Comparison of ENCODE assay signal across 28 cellular contexts in genomic region chr1:206985162-206985749, GRCh38. TPM values are rescaled to one million over a fixed set of nuclear protein-coding genes. Genes with fewer than 3 reads are reported as not detected.
"Had no signal": no experiment of that assay in that cellular context is flagged by ENCODE, and none has a peak within 500 bp of the region (broad histone marks: within the 10 kb centered on the region; RNA-seq: fewer than 3 reads in every experiment).

No MANE protein-coding gene starts in this region.

- H3K9me3 ChIP-seq: adrenal gland, ascending aorta, lower lobe of right lung, sigmoid colon, thoracic aorta, upper lobe of left lung had no signal

- H3K4me1 ChIP-seq: adrenal gland, ascending aorta, lower lobe of right lung, sigmoid colon had no signal

- H3K36me3 Mint-ChIP-seq: activated naive CD8-positive, alpha-beta T cell; naive thymus-derived CD8-positive, alpha-beta T cell had no signal

- H3K4me1 Mint-ChIP-seq: activated CD4-positive, alpha-beta T cell treated with anti-CD3 and anti-CD28 coated beads for 36 hours; naive thymus-derived CD8-positive, alpha-beta T cell had no signal

- H3K4me3 ChIP-seq: adrenal gland, ascending aorta, lower lobe of right lung, sigmoid colon, thoracic aorta, upper lobe of left lung had no signal

- ATAC-seq: activated CD4-positive, alpha-beta T cell treated with anti-CD3 and anti-CD28 coated beads for 36 hours; activated T-cell treated with anti-CD3 and anti-CD28 coated beads, Interleukin-2, amount 50 U/mL, for 4 hours; esophagus mucosa; left lobe of liver; lower lobe of right lung; naive thymus-derived CD8-positive, alpha-beta T cell had no signal

- H3K27me3 ChIP-seq: adrenal gland, ascending aorta, sigmoid colon, upper lobe of left lung had no signal

- H3K27ac Mint-ChIP-seq: activated CD4-positive, alpha-beta T cell treated with anti-CD3 and anti-CD28 coated beads for 36 hours; activated naive CD8-positive, alpha-beta T cell; activated T-helper 2 cell treated with anti-CD3 and anti-CD28 coated beads, Interferon-gamma antibody, Interleukin-2, Interleukin-4, amounts not matched to agents 10 μg/mL and 5 μg/mL and 100 μg/mL, durations not matched to agents 14 hours and 24 hours and 36 hours; dendritic cell treated with granulocyte-macrophage colony-stimulating factor and Interleukin-4, amounts not matched to agents 40 ng/mL and 50 ng/mL, for 4 days; naive thymus-derived CD8-positive, alpha-beta T cell had no signal

- H3K9me3 Mint-ChIP-seq: activated T-cell treated with anti-CD3 and anti-CD28 coated beads, Interleukin-2, amount 50 U/mL, for 4 hours; activated T-helper 2 cell treated with anti-CD3 and anti-CD28 coated beads, Interferon-gamma antibody, Interleukin-2, Interleukin-4, amounts not matched to agents 10 μg/mL and 5 μg/mL and 100 μg/mL, durations not matched to agents 14 hours and 24 hours and 36 hours; dendritic cell treated with granulocyte-macrophage colony-stimulating factor and Interleukin-4, amounts not matched to agents 40 ng/mL and 50 ng/mL, for 4 days; naive thymus-derived CD8-positive, alpha-beta T cell had no signal

- FAIRE-seq: endothelial cell of umbilical vein, keratinocyte had no signal

- H3K4me3 Mint-ChIP-seq: activated CD4-positive, alpha-beta T cell treated with anti-CD3 and anti-CD28 coated beads for 36 hours; activated naive CD8-positive, alpha-beta T cell; activated T-cell treated with anti-CD3 and anti-CD28 coated beads, Interleukin-2, amount 50 U/mL, for 4 hours; dendritic cell treated with granulocyte-macrophage colony-stimulating factor and Interleukin-4, amounts not matched to agents 40 ng/mL and 50 ng/mL, for 4 days; naive thymus-derived CD8-positive, alpha-beta T cell had no signal

- DNase-seq: activated CD4-positive, alpha-beta T cell treated with anti-CD3 and anti-CD28 coated beads for 36 hours; activated CD4-positive, alpha-beta T cell treated with anti-CD3 and anti-CD28 coated beads, Interleukin-2, amount 50 U/mL, for 4 hours; activated CD8-positive, alpha-beta memory T cell treated with anti-CD3 and anti-CD28 coated beads for 24 hours; activated CD8-positive, alpha-beta memory T cell treated with anti-CD3 and anti-CD28 coated beads, Interleukin-2, amount 50 U/mL, for 48 hours; activated naive CD4-positive, alpha-beta T cell; activated T-cell treated with anti-CD3 and anti-CD28 coated beads, Interleukin-2, amount 50 U/mL, for 4 hours; adrenal gland; brain microvascular endothelial cell; caudate nucleus; effector memory CD4-positive, alpha-beta T cell; lower lobe of right lung; naive thymus-derived CD8-positive, alpha-beta T cell; sigmoid colon; stimulated activated CD4-positive, alpha-beta T cell treated with anti-CD3 and anti-CD28 coated beads, Interleukin-4, amount 100 ng/mL, for 1 hour; stimulated activated naive CD4-positive, alpha-beta T cell; T-helper 1 cell had no signal

- H3K36me3 ChIP-seq: adrenal gland, ascending aorta, brain microvascular endothelial cell, lower lobe of right lung, sigmoid colon, thoracic aorta, upper lobe of left lung had no signal

- H3K27ac ChIP-seq: adrenal gland, ascending aorta, brain microvascular endothelial cell, lower lobe of right lung, sigmoid colon, thoracic aorta, upper lobe of left lung had no signal

RNA-seq across cellular contexts. Expression of gene FCAMR, which starts 15.0 kb away (rescaled TPM):
- total RNA-seq: activated CD4-positive, alpha-beta T cell treated with anti-CD3 and anti-CD28 coated beads for 36 hours; activated T-cell treated with anti-CD3 and anti-CD28 coated beads, Interleukin-2, amount 50 U/mL, for 4 hours; activated T-helper 2 cell treated with anti-CD3 and anti-CD28 coated beads, Interferon-gamma antibody, Interleukin-2, Interleukin-4, amounts not matched to agents 10 μg/mL and 5 μg/mL and 100 μg/mL, durations not matched to agents 14 hours and 24 hours and 36 hours; adrenal gland; ascending aorta; endothelial cell of umbilical vein; lower lobe of right lung; naive thymus-derived CD8-positive, alpha-beta T cell; osteoblast; posterior vena cava; sigmoid colon; thoracic aorta had no signal
- polyA plus RNA-seq: adrenal gland; endothelial cell of umbilical vein; keratinocyte; naive thymus-derived CD8-positive, alpha-beta T cell had no signal

RNA-seq across cellular contexts. Expression of gene PIGR, which starts 39.0 kb away (rescaled TPM):
- total RNA-seq: activated T-helper 2 cell treated with anti-CD3 and anti-CD28 coated beads, Interferon-gamma antibody, Interleukin-2, Interleukin-4, amounts not matched to agents 10 μg/mL and 5 μg/mL and 100 μg/mL, durations not matched to agents 14 hours and 24 hours and 36 hours; endothelial cell of umbilical vein; naive thymus-derived CD8-positive, alpha-beta T cell; osteoblast had no signal
- polyA plus RNA-seq: endothelial cell of umbilical vein had no signal

RNA-seq across cellular contexts. Expression of gene C1orf116, which starts 47.3 kb away (rescaled TPM):
- total RNA-seq: activated T-helper 2 cell treated with anti-CD3 and anti-CD28 coated beads, Interferon-gamma antibody, Interleukin-2, Interleukin-4, amounts not matched to agents 10 μg/mL and 5 μg/mL and 100 μg/mL, durations not matched to agents 14 hours and 24 hours and 36 hours; ascending aorta; osteoblast; posterior vena cava had no signal
- polyA plus RNA-seq: endothelial cell of umbilical vein; naive thymus-derived CD8-positive, alpha-beta T cell had no signal
